16 cellular contexts compared by ENCODE assay signal in genomic region chr14:22610931-22611330, GRCh38. TPM values are rescaled to one million over a fixed set of nuclear protein-coding genes. Genes with fewer than 3 reads are reported as not detected.
DNase-seq lines count a peak whose midpoint lies in the region; TF ChIP-seq lines count a peak whose summit lies in the region.
"Had no signal": no experiment of that assay in that cellular context is flagged by ENCODE, and none has a peak within 500 bp of the region (broad histone marks: within the 10 kb centered on the region; RNA-seq: fewer than 3 reads in every experiment).

No MANE protein-coding gene starts in this region.

- H3K36me3 Mint-ChIP-seq in Caco-2 (ENCODE audit: insufficient read depth, unreplicated experiment) (peaks cover 70% of the 10 kb centered on the region), chondrocyte (ENCODE audit: low read depth) (peaks cover 36% of the 10 kb centered on the region), osteocyte (ENCODE audit: unreplicated experiment) (peaks cover 50% of the 10 kb centered on the region)

- H3K27ac Mint-ChIP-seq in Caco-2 (ENCODE audit: unreplicated experiment): peak overlapping the region; percentile 99
- peak overlapping the region; percentile 95 for H3K27ac Mint-ChIP-seq in chondrocyte (ENCODE audit: unreplicated experiment)
- H3K27ac Mint-ChIP-seq in osteocyte (ENCODE audit: unreplicated experiment): peak overlapping the region; percentile 96
- H3K27ac Mint-ChIP-seq: GM23338 had no signal

- POLR2A ChIA-PET in Caco-2 (lab: Charles Lee): no interaction called here

- H3K9me3 Mint-ChIP-seq in Caco-2 (ENCODE audit: unreplicated experiment) (peaks cover 10% of the 10 kb centered on the region), chondrocyte (ENCODE audit: low read depth) (no peaks in the 10 kb centered on the region), osteocyte (ENCODE audit: unreplicated experiment) (no peaks in the 10 kb centered on the region)
- H3K9me3 Mint-ChIP-seq: GM23338 had no signal

- no peaks in the 10 kb centered on the region; the same call in 1 of the 2 replicates for H3K9me3 ChIP-seq in Caco-2
- H3K9me3 ChIP-seq: SJSA1 had no signal

- no peak overlapping the region for H3K4me3 Mint-ChIP-seq in Caco-2 (ENCODE audit: unreplicated experiment)
- H3K4me3 Mint-ChIP-seq in chondrocyte (ENCODE audit: unreplicated experiment): no peak overlapping the region
- H3K4me3 Mint-ChIP-seq in osteocyte (ENCODE audit: unreplicated experiment): no peak overlapping the region
- H3K4me3 Mint-ChIP-seq: GM23338 had no signal

- TF ChIP-seq CTCF in Caco-2 (IDR thresholded peaks at IDR 0.05; ENCODE audit: insufficient read depth in 1 of 2, low read depth in 1 of 2, low read length in 1 of 2, severe bottlenecking in 1 of 2, unreplicated experiment in 1 of 2) (no peak), NB4 (IDR thresholded peaks at IDR 0.05; ENCODE audit: low read depth, low read length) (no peak), chondrocyte (IDR thresholded peaks at IDR 0.05) (no peak), osteocyte (IDR thresholded peaks at IDR 0.05) (no peak)

- no peaks in the 10 kb centered on the region for H3K27me3 Mint-ChIP-seq in Caco-2 (ENCODE audit: insufficient read depth, unreplicated experiment)
- H3K27me3 Mint-ChIP-seq in chondrocyte (ENCODE audit: low read depth): no peaks in the 10 kb centered on the region
- H3K27me3 Mint-ChIP-seq in osteocyte (ENCODE audit: unreplicated experiment): no peaks in the 10 kb centered on the region

- H3K4me3 ChIP-seq in Caco-2 (ENCODE audit: low read depth, low read length) (no peak overlapping the region), NB4 (ENCODE audit: low read depth, low read length) (no peak overlapping the region)
- H3K4me3 ChIP-seq: GM23338, K562, SJSA1 had no signal

- DNase-seq in Caco-2 (no peak), NB4 (ENCODE audit: low read depth) (peak; percentile 17), chondrocyte (ENCODE audit: low spot score) (no peak), osteocyte (ENCODE audit: extremely low spot score, unreplicated experiment) (no peak), NCI-H510A (lab: John Stamatoyannopoulos, UW) (no peak), H4 (ENCODE audit: low spot score) (no peak), NCI-H345 treated with DMSO at 0.1 percent for 48 hours (lab: John Stamatoyannopoulos, UW; ENCODE audit: unreplicated experiment) (no peak)
- DNase-seq: ACHN, DMS 273 treated with DMSO at 0.1 percent for 48 hours, NCI-H1417, NCI-H187 treated with DMSO at 0.1 percent for 48 hours, NCI-H2227 treated with DMSO at 0.1 percent for 48 hours, NCI-H524 treated with DMSO at 0.1 percent for 48 hours had no signal

- no peak for TF ChIP-seq POLR2A in NB4 (IDR thresholded peaks at IDR 0.05; ENCODE audit: extremely low read depth, insufficient read length)

- H3K27me3 ChIP-seq in Caco-2 (replicated peaks; ENCODE audit: control insufficient read depth, insufficient read depth, low read length): no peaks in the 10 kb centered on the region
- H3K27me3 ChIP-seq: SJSA1 had no signal

- no TSS peak for BruUV-seq in Caco-2 (replicated peaks; lab: Mats Ljungman, UMichigan)

- CTCF ChIA-PET in Caco-2 (lab: Charles Lee): no interaction called here

- peaks cover 52% of the 10 kb centered on the region for H3K4me1 ChIP-seq in Caco-2

- H3K4me1 Mint-ChIP-seq in Caco-2 (ENCODE audit: low read depth, unreplicated experiment) (peaks cover 40% of the 10 kb centered on the region), chondrocyte (ENCODE audit: low read depth) (peaks cover 58% of the 10 kb centered on the region), osteocyte (ENCODE audit: unreplicated experiment) (peaks cover 37% of the 10 kb centered on the region)

- intact Hi-C loops in Caco-2 (cut with micrococcal nuclease; ENCODE audit: unreplicated experiment): loop anchor here (5.0 kb wide), 1 partner anchor 206 kb away; the partner anchor contains the start of gene SLC7A7

- H3K36me3 ChIP-seq in Caco-2 (ENCODE audit: control insufficient read depth, insufficient read depth, low read length): peaks cover 2% of the 10 kb centered on the region; the same call in 1 of the 2 replicates

RNA-seq across cellular contexts. Expression of gene ABHD4, which starts 12.8 kb away (rescaled TPM):
- 64.5 and 73.5 TPM in 2 replicates for total RNA-seq in Caco-2 (2022)
- 52.1 to 89.9 TPM (median 88.0 TPM) in 3 replicates for total RNA-seq in chondrocyte
- total RNA-seq in osteocyte: 74.1 and 87.3 TPM in 2 replicates
- 31.9 and 34.2 TPM in 2 replicates for total RNA-seq in H4 (2014; rRNA removed; shearing (Covaris generic))

RNA-seq across cellular contexts. Expression of gene DAD1, which starts 21.9 kb away (rescaled TPM):
- 151 and 160 TPM in 2 replicates for total RNA-seq in Caco-2 (2022)
- total RNA-seq in chondrocyte: 248 to 266 TPM (median 253 TPM) in 3 replicates
- 220 and 223 TPM in 2 replicates for total RNA-seq in osteocyte
- 585 and 634 TPM in 2 replicates for total RNA-seq in H4 (2014; rRNA removed; shearing (Covaris generic))

RNA-seq across cellular contexts. Expression of gene OR6J1, which starts 33.2 kb away (rescaled TPM):
- total RNA-seq in Caco-2 (2022): 0.16 and 0.18 TPM in 2 replicates
- not detected in 3 replicates for total RNA-seq in chondrocyte
- not detected in 2 replicates for total RNA-seq in osteocyte
- not detected in 2 replicates for total RNA-seq in H4 (2014; rRNA removed; shearing (Covaris generic))
- total RNA-seq: GM23338, K562, SJSA1 had no signal
